24 cellular contexts compared by ENCODE assay signal in the genomic region with DNA sequence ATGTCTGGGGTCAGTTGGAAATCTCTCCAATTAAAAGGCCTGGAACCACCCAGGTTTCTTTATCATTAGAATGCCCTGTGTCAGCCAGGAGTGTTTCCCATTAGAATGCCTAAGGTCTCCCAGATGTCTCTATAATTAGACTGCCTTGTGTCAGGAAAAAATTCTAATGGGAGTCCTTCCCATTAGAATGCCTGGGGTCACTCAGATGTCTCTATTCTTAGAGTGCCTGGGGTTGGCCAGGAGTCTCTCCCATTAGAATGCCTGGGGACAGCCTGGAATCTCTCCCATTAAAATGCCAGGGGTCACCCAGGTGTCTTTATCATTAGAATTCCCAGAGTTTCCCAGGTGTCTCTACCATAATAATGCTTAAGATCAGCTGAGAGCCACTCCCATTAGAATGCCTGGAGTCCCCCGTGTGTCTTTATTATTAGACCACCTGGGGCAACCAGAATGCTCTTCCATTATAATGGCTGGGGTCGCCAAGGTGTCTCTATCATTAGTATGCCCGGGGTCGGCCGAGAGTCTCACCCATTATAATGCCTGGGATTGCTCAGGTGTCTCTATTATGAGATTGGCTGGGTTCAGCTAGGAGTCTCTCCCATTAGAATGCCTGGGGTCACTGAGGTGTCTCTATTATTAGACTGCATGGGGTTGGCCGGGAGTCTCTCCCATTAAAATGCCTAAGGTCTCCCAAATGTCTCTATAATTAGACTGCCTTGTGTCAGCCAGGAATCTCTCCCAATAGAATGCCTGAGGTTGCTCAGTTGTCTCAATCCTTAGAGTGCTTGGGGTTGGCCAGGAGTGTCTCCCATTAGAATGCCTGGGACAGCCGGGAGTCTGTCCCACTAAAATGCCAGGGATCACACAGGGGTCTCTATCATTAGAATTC.
"Had no signal": no experiment of that assay in that cellular context is flagged by ENCODE, and none has a peak within 500 bp of the region (broad histone marks: within the 10 kb centered on the region; RNA-seq: fewer than 3 reads in every experiment).

No MANE protein-coding gene starts in this region.

- H3K36me3 ChIP-seq: adrenal gland, ascending aorta, gastroesophageal sphincter, neutrophil, pancreas, prostate gland, spleen, transverse colon had no signal

- H3K27me3 ChIP-seq: adrenal gland, ascending aorta, gastroesophageal sphincter, neutrophil, pancreas, spleen, transverse colon had no signal

- H3K27ac ChIP-seq: adrenal gland, ascending aorta, gastroesophageal sphincter, neutrophil, pancreas, prostate gland, SK-N-MC, spleen, transverse colon had no signal

- H3K9me3 ChIP-seq: adrenal gland, neutrophil, pancreas, prostate gland had no signal

- H3K36me3 Mint-ChIP-seq: activated naive CD8-positive, alpha-beta T cell treated with anti-CD3 and anti-CD28 coated beads for 36 hours; brain; memory B cell; naive B cell had no signal

- DNase-seq: activated CD4-positive, alpha-beta T cell treated with anti-CD3 and anti-CD28 coated beads for 36 hours; activated CD4-positive, CD25-positive, alpha-beta regulatory T cell; activated CD8-positive, alpha-beta T cell treated with anti-CD3 and anti-CD28 coated beads, Interleukin-2, amount 10 ng/mL, durations not matched to agents 7 days and 5 days; activated effector memory CD4-positive, alpha-beta T cell treated with Interleukin-2 at 50 U/mL for 16 hours; activated naive CD4-positive, alpha-beta T cell treated with Interleukin-2 at 50 U/mL for 16 hours; activated naive CD8-positive, alpha-beta T cell treated with anti-CD3 and anti-CD28 coated beads for 36 hours; caudate nucleus; cortex of kidney; kidney glomerular epithelial cell; naive B cell; nephron progenitor cell; pancreas; retina; spleen; stimulated activated naive CD4-positive, alpha-beta T cell; transverse colon had no signal

- H3K27ac Mint-ChIP-seq: activated CD4-positive, alpha-beta T cell treated with anti-CD3 and anti-CD28 coated beads for 36 hours; activated CD8-positive, alpha-beta T cell treated with anti-CD3 and anti-CD28 coated beads, Interleukin-2, amount 10 ng/mL, durations not matched to agents 7 days and 5 days; activated naive CD8-positive, alpha-beta T cell treated with anti-CD3 and anti-CD28 coated beads for 36 hours; brain; memory B cell; naive B cell; nephron progenitor cell had no signal

- H3K4me1 Mint-ChIP-seq: activated CD4-positive, alpha-beta T cell treated with anti-CD3 and anti-CD28 coated beads for 36 hours; activated naive CD8-positive, alpha-beta T cell treated with anti-CD3 and anti-CD28 coated beads for 36 hours; brain; memory B cell; naive B cell; nephron progenitor cell had no signal

- H3K4me3 Mint-ChIP-seq: activated CD4-positive, alpha-beta T cell treated with anti-CD3 and anti-CD28 coated beads for 36 hours; activated CD8-positive, alpha-beta T cell treated with anti-CD3 and anti-CD28 coated beads, Interleukin-2, amount 10 ng/mL, durations not matched to agents 7 days and 5 days; activated naive CD8-positive, alpha-beta T cell treated with anti-CD3 and anti-CD28 coated beads for 36 hours; brain; memory B cell; nephron progenitor cell had no signal

- H3K4me3 ChIP-seq: adrenal gland, ascending aorta, gastroesophageal sphincter, pancreas, prostate gland, SK-N-MC, spleen, transverse colon had no signal

- H3K4me1 ChIP-seq: adrenal gland, ascending aorta, gastroesophageal sphincter, pancreas, prostate gland, spleen, transverse colon had no signal

- ATAC-seq: activated CD4-positive, alpha-beta T cell treated with anti-CD3 and anti-CD28 coated beads for 36 hours; activated CD8-positive, alpha-beta T cell treated with anti-CD3 and anti-CD28 coated beads, Interleukin-2, amount 10 ng/mL, durations not matched to agents 7 days and 5 days; gastroesophageal sphincter; pancreas had no signal

- H3K27me3 Mint-ChIP-seq: activated CD4-positive, alpha-beta T cell treated with anti-CD3 and anti-CD28 coated beads for 36 hours; activated naive CD8-positive, alpha-beta T cell treated with anti-CD3 and anti-CD28 coated beads for 36 hours; brain; memory B cell; naive B cell had no signal
